ENCODE assay signal across 19 cellular contexts in genomic region chr5:134477462-134478245, GRCh38. TPM values are rescaled to one million over a fixed set of nuclear protein-coding genes. Genes with fewer than 3 reads are reported as not detected.
DNase-seq lines count a peak whose midpoint lies in the region; ATAC-seq, FAIRE-seq and TF ChIP-seq lines count a peak whose summit lies in the region.
"Had no signal": no experiment of that assay in that cellular context is flagged by ENCODE, and none has a peak within 500 bp of the region (broad histone marks: within the 10 kb centered on the region; RNA-seq: fewer than 3 reads in every experiment).

No MANE protein-coding gene starts in this region.

- H3K9ac ChIP-seq in HCT116 (ENCODE audit: low read length), result no peak overlapping the region
- H3K9ac ChIP-seq: neural progenitor cell had no signal

- H3K27ac ChIP-seq in A549, result no peak overlapping the region
- H3K27ac ChIP-seq in HCT116 (ENCODE audit: low read depth, low read length), result no peak overlapping the region
- H3K27ac ChIP-seq: epithelial cell of prostate, neural progenitor cell, right atrium auricular region had no signal

- H3K4me2 ChIP-seq in A549, result no peak overlapping the region
- H3K4me2 ChIP-seq in HCT116 (ENCODE audit: low read length), result peak overlapping the region; percentile 7
- H3K4me2 ChIP-seq: neural progenitor cell had no signal

- H3K36me3 ChIP-seq in HCT116 (ENCODE audit: control insufficient read depth in 1 of 2, insufficient read depth in 2 of 2, low read length in 2 of 2), result no peaks in the 10 kb centered on the region
- H3K36me3 ChIP-seq: neural progenitor cell, right atrium auricular region had no signal

- in situ Hi-C loops in ACHN (cut with HindIII; ENCODE audit: low pct_ligation_motif_present, low pct_unique_long_range_greater_than_20kb, low sequenced_read_pairs), result no loop called here

- no peaks in the 10 kb centered on the region for H3K27me3 ChIP-seq in HCT116 (ENCODE audit: insufficient read depth, low read length)
- H3K27me3 ChIP-seq: neural progenitor cell, right atrium auricular region had no signal

- no peak overlapping the region for H3K4me3 ChIP-seq in A549
- H3K4me3 ChIP-seq in HCT116 (replicated peaks in 1 of 2; ENCODE audit: low read depth in 1 of 2, low read length in 2 of 2), result no peak overlapping the region
- H3K4me3 ChIP-seq: neural progenitor cell, right atrium auricular region had no signal

- no peak overlapping the region for H2AFZ ChIP-seq in HCT116 (ENCODE audit: low read depth, low read length, poor library complexity, severe bottlenecking)
- H2AFZ ChIP-seq: neural progenitor cell had no signal

- no peaks in the 10 kb centered on the region for H3K79me2 ChIP-seq in HCT116 (ENCODE audit: insufficient read depth, low read length)

- RAD21 ChIA-PET in HCT116 (lab: Charles Lee; ENCODE audit: low non-redundant PET in 1 of 2, low total read pairs in 2 of 2, uncharacterized antibody in 2 of 2, unreplicated experiment in 2 of 2), result interaction anchor here in 1 of 2 experiments (1.2 kb wide), 1 partner anchor 26 kb away, joined by 3 read pairs; no protein-coding TSS in a partner anchor

- TF ChIP-seq CTCF in A549 (IDR thresholded peaks at IDR 0.05), result no peak
- no peak for TF ChIP-seq CTCF in HCT116 (IDR thresholded peaks at IDR 0.05 in 2 of 3, conservative IDR thresholded peaks at IDR 0.05 in 1 of 3; ENCODE audit: borderline replicate concordance in 1 of 3, insufficient read depth in 1 of 3, low read depth in 2 of 3, low read length in 2 of 3)

- TF ChIP-seq POLR2A in A549 (IDR thresholded peaks at IDR 0.05; ENCODE audit: low read length) (no peak), HCT116 (IDR thresholded peaks at IDR 0.05; ENCODE audit: borderline replicate concordance, extremely low read depth, insufficient read depth, insufficient read length) (no peak)

- no peak for FAIRE-seq in A549 (lab: Jason Lieb, UNC)

- ATAC-seq in A549 (peak in 1 of 2 experiments; percentile 64; a peak in 3 of 6 replicates), HCT116 (peak; percentile 52), left colon (peak; percentile 34), HG03354 (IDR thresholded peaks at IDR 0.05; ENCODE audit: poor library complexity, severe bottlenecking, unreplicated experiment) (no peak), GM21619 (IDR thresholded peaks at IDR 0.05; ENCODE audit: unreplicated experiment) (no peak), GM19023 (IDR thresholded peaks at IDR 0.05; ENCODE audit: unreplicated experiment) (no peak)
- ATAC-seq: T-cell had no signal

- no peaks in the 10 kb centered on the region for H3K9me2 ChIP-seq in HCT116 (ENCODE audit: insufficient read depth)

- intact Hi-C loops in HCT116 (cut with micrococcal nuclease), result no loop called here
- intact Hi-C loops in left colon (cut with DNase I, micrococcal nuclease), result no loop called here

- H3K9me3 ChIP-seq in A549 (no peaks in the 10 kb centered on the region), HCT116 (ENCODE audit: control insufficient read depth in 1 of 2, insufficient read depth in 1 of 2, low read depth in 1 of 2, low read length in 2 of 2) (no peaks in the 10 kb centered on the region)
- H3K9me3 ChIP-seq: right atrium auricular region had no signal

- TF ChIP-seq RAD21 in A549 (conservative IDR thresholded peaks at IDR 0.05 in 1 of 2, IDR thresholded peaks at IDR 0.05 in 1 of 2), result no peak
- TF ChIP-seq RAD21 in HCT116 (IDR thresholded peaks at IDR 0.05; ENCODE audit: low read depth), result no peak

- no TSS peak for BruUV-seq in HCT116 (replicated peaks; lab: Mats Ljungman, UMichigan)

- H4K20me1 ChIP-seq in HCT116 (ENCODE audit: insufficient read depth), result no peaks in the 10 kb centered on the region

- DNase-seq in A549 (ENCODE audit: low read depth in 1 of 2, low spot score in 1 of 2), result peak in 1 of 2 experiments; percentile 63
- no peak for DNase-seq in HCT116 (ENCODE audit: low read depth, low spot score)
- DNase-seq in amniotic epithelial cell (ENCODE audit: low read depth), result peak; percentile 29
- no peak for DNase-seq in left colon
- no peak for DNase-seq in ACHN
- DNase-seq: activated gamma-delta T cell treated with Interleukin-2 at 50 U/mL for 16 hours, anterior cingulate cortex, cortex of kidney, midbrain, NCI-H1048, NCI-H774, Right ventricle myocardium superior, T-cell had no signal

- H3K4me1 ChIP-seq in A549 (no peaks in the 10 kb centered on the region), HCT116 (ENCODE audit: control insufficient read depth in 1 of 2, insufficient read depth in 2 of 2, low read length in 2 of 2) (peaks cover 7 to 21% of the 10 kb centered on the region in 2 experiments)
- H3K4me1 ChIP-seq: neural progenitor cell, right atrium auricular region had no signal

- 75% methylated on average over 14 of the region's 14 CpGs for WGBS in A549 (ENCODE audit: missing lambda C conversion rate)

- no peak for TF ChIP-seq EP300 in A549 (IDR thresholded peaks at IDR 0.05)

- POLR2A ChIA-PET in A549 (lab: Yijun Ruan, JAX) (no interaction called here), HCT116 (lab: Charles Lee) (interaction anchor here (0.7 to 1.5 kb wide), 2 partner anchors 10 to 34 kb away, joined by 3 to 5 read pairs; no protein-coding TSS in a partner anchor)

- CTCF ChIA-PET in A549 (lab: Yijun Ruan, JAX), result interaction anchor here (0.9 to 2.6 kb wide), 6 partner anchors 9 to 66 kb away, joined by 3 to 9 read pairs (median 4); partner anchors contain the start of gene CDKN2AIPNL
- CTCF ChIA-PET in HCT116 (lab: Charles Lee), result no interaction called here

TF ChIP-seq in A549, 52 proteins besides CTCF, POLR2A, EP300 and RAD21:
- TF ChIP-seq CHD2 (IDR thresholded peaks at IDR 0.05; ENCODE audit: low read length, partially characterized antibody) (no peak), FOSL2 (IDR thresholded peaks at IDR 0.05) (no peak), FOSL2 (CRISPR knock-in tag; IDR thresholded peaks at IDR 0.05) (0 out of 2 replicates have a peak, but pooled peaks have one; percentile 20)

TF ChIP-seq in HCT116, 20 proteins besides CTCF, POLR2A, EP300 and RAD21:
- no peak for TF ChIP-seq ZBTB33 (IDR thresholded peaks at IDR 0.05; ENCODE audit: extremely low read depth, insufficient replicate concordance, low read length)
- TF ChIP-seq MAX (IDR thresholded peaks at IDR 0.05), result no peak
- no peak for TF ChIP-seq SP1 (IDR thresholded peaks at IDR 0.05; ENCODE audit: low read depth)
- TF ChIP-seq JUND (IDR thresholded peaks at IDR 0.05), result no peak
- TF ChIP-seq CEBPB (IDR thresholded peaks at IDR 0.05; ENCODE audit: low read depth), result no peak
- TF ChIP-seq CBX3 (IDR thresholded peaks at IDR 0.05; ENCODE audit: low read depth), result no peak
- TF ChIP-seq EZH2 (IDR thresholded peaks at IDR 0.05), result no peak
- no peak for TF ChIP-seq EGR1 (IDR thresholded peaks at IDR 0.05; ENCODE audit: low read depth)
- no peak for TF ChIP-seq ZFX (IDR thresholded peaks at IDR 0.05)
- no peak for TF ChIP-seq ZNF274 (IDR thresholded peaks at IDR 0.05; ENCODE audit: low read depth, low read length)
- no peak for TF ChIP-seq ELF1 (IDR thresholded peaks at IDR 0.05; ENCODE audit: borderline replicate concordance, low read depth)
- TF ChIP-seq YY1 (IDR thresholded peaks at IDR 0.05; ENCODE audit: extremely low read depth, insufficient replicate concordance, low read depth, low read length), result no peak
- TF ChIP-seq FOSL1 (IDR thresholded peaks at IDR 0.05; ENCODE audit: low read depth), result no peak
- no peak for TF ChIP-seq EZH2phosphoT487 (IDR thresholded peaks at IDR 0.05; ENCODE audit: borderline replicate concordance)

RNA-seq across cellular contexts. Expression of gene JADE2, which starts 47.8 kb away (rescaled TPM):
- polyA plus RNA-seq in A549 (2011; rRNA removed), result 21.7 and 24.0 TPM in 2 replicates
- 21.2 and 29.1 TPM in 2 replicates for polyA plus RNA-seq in A549 (2012; cell fraction: cytosol; rRNA removed)
- polyA plus RNA-seq in A549 (2012; cell fraction: nucleus; rRNA removed), result 30.8 and 36.0 TPM in 2 replicates
- polyA plus RNA-seq in A549 (2017; fragmentation: RNase III; extraction: RNeasy Plus Mini Kit Qiagen cat#74134 plus additional on column Dnase treatment), result 23.7 to 27.1 TPM (median 27.0 TPM) in 3 replicates
- 48.2 and 50.5 TPM in 2 replicates for polyA minus RNA-seq in A549 (2011; rRNA and poly(A)+ RNA removed)
- total RNA-seq in HCT116 (2021; ENCODE audit: unreplicated experiment), result 39.9 TPM
- polyA plus RNA-seq in HCT116 (2012), result 21.7 and 23.3 TPM in 2 replicates
- 10 to 100 TPM; 27.1 to 38.9 TPM for total RNA-seq in left colon

Comparison
In these comparisons a context has a peak if more than half of its experiments do, and no peak if none do; other contexts are left out.
1. ATAC-seq: peak in HCT116 (single experiment) and left colon (single experiment); none in HG03354 (single experiment), GM21619 (single experiment) and GM19023 (single experiment).